8 cellular contexts compared by ENCODE assay signal in genomic region chr9:70484232-70485130, GRCh38.
DNase-seq lines count a peak whose midpoint lies in the region; ATAC-seq, FAIRE-seq and TF ChIP-seq lines count a peak whose summit lies in the region.

No MANE protein-coding gene starts in this region.

- peak; percentile 82 for TF ChIP-seq CTCF in cardiac fibroblast (IDR thresholded peaks at IDR 0.05; ENCODE audit: low read depth, low read length)

- peaks cover 22% of the 10 kb centered on the region for H3K4me1 Mint-ChIP-seq in stimulated activated naive CD8-positive, alpha-beta T cell treated with anti-CD3 and anti-CD28 coated beads, Interleukin-15, amount 100 ng/mL, for 72 hours

- no peak overlapping the region for H3K4me3 Mint-ChIP-seq in stimulated activated naive CD8-positive, alpha-beta T cell treated with anti-CD3 and anti-CD28 coated beads, Interleukin-15, amount 100 ng/mL, for 72 hours

- ATAC-seq in GM18508 (IDR thresholded peaks at IDR 0.05; ENCODE audit: insufficient read depth, unreplicated experiment) (peak; percentile 65), HG03066 (IDR thresholded peaks at IDR 0.05; ENCODE audit: low read depth, unreplicated experiment) (peak; percentile 83)
- ATAC-seq in stimulated activated naive CD8-positive, alpha-beta T cell treated with anti-CD3 and anti-CD28 coated beads, Interleukin-15, amount 100 ng/mL, for 72 hours, result peak; percentile 60

- no peaks in the 10 kb centered on the region for H3K9me3 Mint-ChIP-seq in stimulated activated naive CD8-positive, alpha-beta T cell treated with anti-CD3 and anti-CD28 coated beads, Interleukin-15, amount 100 ng/mL, for 72 hours

- peak; percentile 43 for DNase-seq in CMK (ENCODE audit: low read depth)
- peak; percentile 88 for DNase-seq in NCI-H82 (lab: John Stamatoyannopoulos, UW)
- peak; percentile 93 to 94 for DNase-seq in cardiac fibroblast (ENCODE audit: low read depth in 2 of 2)
- DNase-seq in stimulated activated naive CD8-positive, alpha-beta T cell treated with anti-CD3 and anti-CD28 coated beads, Interleukin-15, amount 100 ng/mL, for 72 hours, result no peak
- DNase-seq in amniotic stem cell (lab: John Stamatoyannopoulos, UW), result no peak

- H3K27ac Mint-ChIP-seq in stimulated activated naive CD8-positive, alpha-beta T cell treated with anti-CD3 and anti-CD28 coated beads, Interleukin-15, amount 100 ng/mL, for 72 hours, result peak overlapping the region in 1 of 2 donors; percentile 5

- H3K4me3 ChIP-seq in cardiac fibroblast (replicated peaks in 1 of 2; ENCODE audit: low read depth in 2 of 2, low read length in 2 of 2), result no peak overlapping the region

- FAIRE-seq in islet of Langerhans (lab: Jason Lieb, UNC), result peak; percentile 93

- no peaks in the 10 kb centered on the region for H3K27me3 Mint-ChIP-seq in stimulated activated naive CD8-positive, alpha-beta T cell treated with anti-CD3 and anti-CD28 coated beads, Interleukin-15, amount 100 ng/mL, for 72 hours

Comparison
In these comparisons a context has a peak if more than half of its experiments do, and no peak if none do; other contexts are left out.
1. DNase-seq: peak in CMK (single experiment), NCI-H82 (single experiment) and cardiac fibroblast (2 of 2); none in stimulated activated naive CD8-positive, alpha-beta T cell treated with anti-CD3 and anti-CD28 coated beads, Interleukin-15, amount 100 ng/mL, for 72 hours (0 of 2) and amniotic stem cell (single experiment).
2. Peak in every context shown above with its lines, with median percentiles within 50 percentile points of each other: ATAC-seq.